In genomic region chr1:15636436-15636835, GRCh38 we compare ENCODE assay signal across 19 cellular contexts. TPM values are rescaled to one million over a fixed set of nuclear protein-coding genes. Genes with fewer than 3 reads are reported as not detected.
DNase-seq lines count a peak whose midpoint lies in the region; ATAC-seq and TF ChIP-seq lines count a peak whose summit lies in the region.
"Had no signal": no experiment of that assay in that cellular context is flagged by ENCODE, and none has a peak within 500 bp of the region (broad histone marks: within the 10 kb centered on the region; RNA-seq: fewer than 3 reads in every experiment).

No MANE protein-coding gene starts in this region.

- H3K4me3 Mint-ChIP-seq in WTC11 (no peak overlapping the region), progenitor cell of endocrine pancreas (ENCODE audit: low read depth) (no peak overlapping the region)
- H3K4me3 Mint-ChIP-seq: CD4-positive, alpha-beta memory T cell; GM23338; H9; HFFc6 had no signal

- H3K36me3 ChIP-seq in skeletal muscle tissue (ENCODE audit: control insufficient read depth in 3 of 3, insufficient read depth in 3 of 3, low read length in 3 of 3): peaks cover 51 to 84% (median 80%) of the 10 kb centered on the region in 3 donors

- TF ChIP-seq CTCF in WTC11 (IDR thresholded peaks at IDR 0.05) (no peak), progenitor cell of endocrine pancreas (IDR thresholded peaks at IDR 0.05; ENCODE audit: unreplicated experiment) (no peak)

- H3K27me3 ChIP-seq in skeletal muscle tissue (ENCODE audit: control insufficient read depth in 3 of 3, insufficient read depth in 3 of 3, low read length in 3 of 3): no peaks in the 10 kb centered on the region

- no peaks in the 10 kb centered on the region for H3K9me3 ChIP-seq in skeletal muscle tissue (ENCODE audit: control insufficient read depth in 3 of 3, low read length in 3 of 3)

- H3K4me1 ChIP-seq in skeletal muscle tissue (ENCODE audit: control insufficient read depth in 3 of 3, insufficient read depth in 3 of 3, low read length in 3 of 3): peaks cover 0 to 18% (median 6%) of the 10 kb centered on the region in 3 donors

- H3K4me3 ChIP-seq in skeletal muscle tissue (ENCODE audit: low read length in 3 of 3): no peak overlapping the region
- H3K4me3 ChIP-seq: GM23338 had no signal

- H3K27ac ChIP-seq in skeletal muscle tissue (ENCODE audit: low read depth, low read length): peak overlapping the region; percentile 13

- ATAC-seq in WTC11: no peak
- ATAC-seq in HG03175 (IDR thresholded peaks at IDR 0.05; ENCODE audit: unreplicated experiment): no peak
- ATAC-seq: GM23338, HCT116 had no signal

- no peaks in the 10 kb centered on the region for H3K4me1 Mint-ChIP-seq in WTC11
- H3K4me1 Mint-ChIP-seq in progenitor cell of endocrine pancreas (ENCODE audit: low read depth): no peaks in the 10 kb centered on the region
- H3K4me1 Mint-ChIP-seq: GM23338, H9 had no signal

- POLR2A ChIA-PET in WTC11 (lab: Charles Lee): no interaction called here

- H3K27me3 Mint-ChIP-seq in WTC11 (ENCODE audit: low read depth) (no peaks in the 10 kb centered on the region), progenitor cell of endocrine pancreas (no peaks in the 10 kb centered on the region)
- H3K27me3 Mint-ChIP-seq: CD4-positive, alpha-beta memory T cell had no signal

- no peak for DNase-seq in WTC11 (ENCODE audit: low spot score)
- no peak for DNase-seq in progenitor cell of endocrine pancreas (ENCODE audit: low spot score, unreplicated experiment)
- no peak for DNase-seq in activated T-cell treated with anti-CD3 and anti-CD28 coated beads for 4 hours
- no peak for DNase-seq in NOMO-1 treated with DMSO at 0.1 percent for 48 hours (lab: John Stamatoyannopoulos, UW; ENCODE audit: unreplicated experiment)
- DNase-seq: C1 segment of cervical spinal cord; Calu3; CD4-positive, alpha-beta memory T cell; COR-L47; DMS53; DMS79 treated with DMSO at 0.1 percent for 48 hours; GF-D8; H9; HFFc6 had no signal

- H3K27ac Mint-ChIP-seq in WTC11: no peak overlapping the region
- H3K27ac Mint-ChIP-seq in progenitor cell of endocrine pancreas: peak overlapping the region; percentile 38
- H3K27ac Mint-ChIP-seq: CD4-positive, alpha-beta memory T cell; GM23338; HFFc6 had no signal

- CTCF ChIA-PET in WTC11 (lab: Charles Lee): interaction anchor here (1.0 kb wide), 1 partner anchor 52 kb away, joined by 3 read pairs; no protein-coding TSS in a partner anchor

- peaks cover 77% of the 10 kb centered on the region for H3K36me3 Mint-ChIP-seq in WTC11
- peaks cover 20% of the 10 kb centered on the region for H3K36me3 Mint-ChIP-seq in progenitor cell of endocrine pancreas (ENCODE audit: insufficient read depth)

- H3K9me3 Mint-ChIP-seq in WTC11: no peaks in the 10 kb centered on the region
- no peaks in the 10 kb centered on the region for H3K9me3 Mint-ChIP-seq in progenitor cell of endocrine pancreas (ENCODE audit: low read depth)
- H3K9me3 Mint-ChIP-seq: CD4-positive, alpha-beta memory T cell; GM23338; H9; HFFc6 had no signal

- H3K9ac ChIP-seq in skeletal muscle tissue (ENCODE audit: low read depth in 1 of 3, low read length in 3 of 3): no peak overlapping the region

TF ChIP-seq in WTC11, 78 proteins besides CTCF, POLR2A, EP300 and RAD21:
- TF ChIP-seq ZNF121 (CRISPR knock-in tag; IDR thresholded peaks at IDR 0.05): peak; percentile 88
- no peak for TF ChIP-seq GABPB1 (CRISPR knock-in tag; IDR thresholded peaks at IDR 0.05)

RNA-seq across cellular contexts. Expression of gene DDI2, which starts 19.2 kb away (rescaled TPM):
- total RNA-seq in WTC11 (2021) (33.8 to 34.2 TPM (median 33.8 TPM) in 3 replicates), progenitor cell of endocrine pancreas (34.5 and 35.6 TPM in 2 replicates), skeletal muscle tissue (30.8 TPM)

RNA-seq across cellular contexts. Expression of gene PLEKHM2, which starts 47.7 kb away (rescaled TPM):
- total RNA-seq in WTC11 (2021) (47.5 to 51.8 TPM (median 49.7 TPM) in 3 replicates), progenitor cell of endocrine pancreas (60.1 and 70.4 TPM in 2 replicates), skeletal muscle tissue (36.0 TPM)

RNA-seq across cellular contexts. Expression of gene AGMAT, which starts 51.6 kb away (rescaled TPM):
- total RNA-seq in WTC11 (2021): 4.9 to 5.6 TPM (median 5.5 TPM) in 3 replicates
- total RNA-seq in progenitor cell of endocrine pancreas: 3.1 and 4.0 TPM in 2 replicates
- total RNA-seq in skeletal muscle tissue: 4.2 TPM
- total RNA-seq: A172, H4 had no signal
